Comparison of ENCODE assay signal across 1 cellular context in the genomic region with DNA sequence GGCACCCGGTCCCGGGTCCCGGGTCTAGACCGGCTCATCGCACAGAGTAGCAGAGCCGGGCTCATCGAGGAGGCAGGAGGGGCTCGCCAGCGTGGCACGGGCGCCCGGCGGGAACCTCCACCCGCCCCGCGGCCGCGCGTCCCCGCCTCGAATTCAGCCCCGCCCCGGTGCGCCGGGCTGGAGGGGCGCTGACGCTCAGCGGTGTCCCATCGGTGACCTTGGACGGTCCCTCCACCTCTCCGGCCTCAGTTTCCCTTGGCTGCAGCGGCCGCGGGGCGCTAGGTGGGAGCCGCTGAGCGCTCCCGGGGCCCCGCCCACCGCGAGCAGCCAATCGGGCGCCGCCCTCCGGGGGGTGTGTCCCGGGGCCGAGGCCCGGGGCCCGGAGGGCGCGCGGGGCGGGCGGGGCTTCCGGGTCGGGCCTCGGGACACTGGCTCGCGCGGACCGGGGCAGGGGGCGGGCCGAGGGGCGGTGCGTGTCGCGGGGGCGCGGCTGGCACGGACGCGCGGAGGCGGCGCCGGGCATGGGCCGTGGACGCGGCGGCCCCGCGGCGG.
TF ChIP-seq lines count a peak whose summit lies in the region.

TSS of gene PPARA (plus strand) at position 529 of the 552 bp plus-strand sequence. CDS start 47,858 bp downstream, outside the sequence.

TF ChIP-seq in HepG2, 621 proteins besides CTCF, POLR2A, EP300 and RAD21 (continued from another document):
- no peak for TF ChIP-seq GMEB1 (CRISPR knock-in tag; IDR thresholded peaks at IDR 0.05; ENCODE audit: borderline replicate concordance)
- TF ChIP-seq ZNF850 (CRISPR knock-in tag; conservative IDR thresholded peaks at IDR 0.05) = no peak
